Comparison of ENCODE assay signal across 21 cellular contexts in genomic region chr6:31450736-31451135, GRCh38.
"Had no signal": no experiment of that assay in that cellular context is flagged by ENCODE, and none has a peak within 500 bp of the region (broad histone marks: within the 10 kb centered on the region; RNA-seq: fewer than 3 reads in every experiment).

No MANE protein-coding gene starts in this region.

- H3K27me3 ChIP-seq: MG63 had no signal

- H3K27ac ChIP-seq: HL-60, RWPE1 had no signal

- DNase-seq: Karpas-422, KG1, MG63, NCI-H1092, NCI-H1105 treated with DMSO at 0.1 percent for 48 hours, NCI-H1417 treated with DMSO at 0.1 percent for 48 hours, NCI-H146, NCI-H1694 treated with DMSO at 0.1 percent for 48 hours, NCI-H1930, NCI-H2081, NCI-H2107, NCI-H2227 treated with DMSO at 0.1 percent for 48 hours, NCI-H524 treated with DMSO at 0.1 percent for 48 hours, NCI-H69, NCI-H774, PC-3, SHP77, SK-N-SH had no signal

- H3K9me3 ChIP-seq: MG63, SK-N-SH had no signal

- H3K4me3 ChIP-seq: MG63 had no signal

- H3K9ac ChIP-seq: SK-N-SH had no signal

- H3K36me3 ChIP-seq: MG63 had no signal

- H3K4me2 ChIP-seq: SK-N-SH had no signal

- ATAC-seq: Panc1, PC-3 had no signal
